ENCODE assay signal across 1 cellular context in genomic region chr10:110824660-110825059, GRCh38.
TF ChIP-seq lines count a peak whose summit lies in the region.

No MANE protein-coding gene starts in this region.

TF ChIP-seq in GM23338, 12 proteins besides CTCF, POLR2A, EP300 and RAD21 (continued from another document):
- no peak for TF ChIP-seq JUNB (IDR thresholded peaks at IDR 0.05; ENCODE audit: unreplicated experiment)
- no peak for TF ChIP-seq STAT1 (IDR thresholded peaks at IDR 0.05; ENCODE audit: unreplicated experiment)
- no peak for TF ChIP-seq EZH2 (IDR thresholded peaks at IDR 0.05; ENCODE audit: low read depth, unreplicated experiment)
- TF ChIP-seq ZNF114 (CRISPR knock-in tag; IDR thresholded peaks at IDR 0.05) = no peak
- TF ChIP-seq NANOG (IDR thresholded peaks at IDR 0.05; ENCODE audit: borderline replicate concordance) = no peak
- TF ChIP-seq, protein P1, sequence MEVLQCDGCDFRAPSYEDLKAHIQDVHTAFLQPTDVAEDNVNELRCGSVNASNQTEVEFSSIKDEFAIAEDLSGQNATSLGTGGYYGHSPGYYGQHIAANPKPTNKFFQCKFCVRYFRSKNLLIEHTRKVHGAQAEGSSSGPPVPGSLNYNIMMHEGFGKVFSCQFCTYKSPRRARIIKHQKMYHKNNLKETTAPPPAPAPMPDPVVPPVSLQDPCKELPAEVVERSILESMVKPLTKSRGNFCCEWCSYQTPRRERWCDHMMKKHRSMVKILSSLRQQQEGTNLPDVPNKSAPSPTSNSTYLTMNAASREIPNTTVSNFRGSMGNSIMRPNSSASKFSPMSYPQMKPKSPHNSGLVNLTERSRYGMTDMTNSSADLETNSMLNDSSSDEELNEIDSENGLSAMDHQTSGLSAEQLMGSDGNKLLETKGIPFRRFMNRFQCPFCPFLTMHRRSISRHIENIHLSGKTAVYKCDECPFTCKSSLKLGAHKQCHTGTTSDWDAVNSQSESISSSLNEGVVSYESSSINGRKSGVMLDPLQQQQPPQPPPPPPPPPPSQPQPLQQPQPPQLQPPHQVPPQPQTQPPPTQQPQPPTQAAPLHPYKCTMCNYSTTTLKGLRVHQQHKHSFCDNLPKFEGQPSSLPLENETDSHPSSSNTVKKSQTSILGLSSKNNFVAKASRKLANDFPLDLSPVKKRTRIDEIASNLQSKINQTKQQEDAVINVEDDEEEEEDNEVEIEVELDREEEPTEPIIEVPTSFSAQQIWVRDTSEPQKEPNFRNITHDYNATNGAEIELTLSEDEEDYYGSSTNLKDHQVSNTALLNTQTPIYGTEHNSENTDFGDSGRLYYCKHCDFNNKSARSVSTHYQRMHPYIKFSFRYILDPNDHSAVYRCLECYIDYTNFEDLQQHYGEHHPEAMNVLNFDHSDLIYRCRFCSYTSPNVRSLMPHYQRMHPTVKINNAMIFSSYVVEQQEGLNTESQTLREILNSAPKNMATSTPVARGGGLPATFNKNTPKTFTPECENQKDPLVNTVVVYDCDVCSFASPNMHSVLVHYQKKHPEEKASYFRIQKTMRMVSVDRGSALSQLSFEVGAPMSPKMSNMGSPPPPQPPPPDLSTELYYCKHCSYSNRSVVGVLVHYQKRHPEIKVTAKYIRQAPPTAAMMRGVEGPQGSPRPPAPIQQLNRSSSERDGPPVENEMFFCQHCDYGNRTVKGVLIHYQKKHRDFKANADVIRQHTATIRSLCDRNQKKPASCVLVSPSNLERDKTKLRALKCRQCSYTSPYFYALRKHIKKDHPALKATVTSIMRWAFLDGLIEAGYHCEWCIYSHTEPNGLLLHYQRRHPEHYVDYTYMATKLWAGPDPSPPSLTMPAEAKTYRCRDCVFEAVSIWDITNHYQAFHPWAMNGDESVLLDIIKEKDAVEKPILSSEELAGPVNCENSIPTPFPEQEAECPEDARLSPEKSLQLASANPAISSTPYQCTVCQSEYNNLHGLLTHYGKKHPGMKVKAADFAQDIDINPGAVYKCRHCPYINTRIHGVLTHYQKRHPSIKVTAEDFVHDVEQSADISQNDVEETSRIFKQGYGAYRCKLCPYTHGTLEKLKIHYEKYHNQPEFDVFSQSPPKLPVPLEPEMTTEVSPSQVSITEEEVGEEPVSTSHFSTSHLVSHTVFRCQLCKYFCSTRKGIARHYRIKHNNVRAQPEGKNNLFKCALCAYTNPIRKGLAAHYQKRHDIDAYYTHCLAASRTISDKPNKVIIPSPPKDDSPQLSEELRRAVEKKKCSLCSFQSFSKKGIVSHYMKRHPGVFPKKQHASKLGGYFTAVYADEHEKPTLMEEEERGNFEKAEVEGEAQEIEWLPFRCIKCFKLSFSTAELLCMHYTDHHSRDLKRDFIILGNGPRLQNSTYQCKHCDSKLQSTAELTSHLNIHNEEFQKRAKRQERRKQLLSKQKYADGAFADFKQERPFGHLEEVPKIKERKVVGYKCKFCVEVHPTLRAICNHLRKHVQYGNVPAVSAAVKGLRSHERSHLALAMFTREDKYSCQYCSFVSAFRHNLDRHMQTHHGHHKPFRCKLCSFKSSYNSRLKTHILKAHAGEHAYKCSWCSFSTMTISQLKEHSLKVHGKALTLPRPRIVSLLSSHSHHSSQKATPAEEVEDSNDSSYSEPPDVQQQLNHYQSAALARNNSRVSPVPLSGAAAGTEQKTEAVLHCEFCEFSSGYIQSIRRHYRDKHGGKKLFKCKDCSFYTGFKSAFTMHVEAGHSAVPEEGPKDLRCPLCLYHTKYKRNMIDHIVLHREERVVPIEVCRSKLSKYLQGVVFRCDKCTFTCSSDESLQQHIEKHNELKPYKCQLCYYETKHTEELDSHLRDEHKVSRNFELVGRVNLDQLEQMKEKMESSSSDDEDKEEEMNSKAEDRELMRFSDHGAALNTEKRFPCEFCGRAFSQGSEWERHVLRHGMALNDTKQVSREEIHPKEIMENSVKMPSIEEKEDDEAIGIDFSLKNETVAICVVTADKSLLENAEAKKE (CRISPR knock-in tag; IDR thresholded peaks at IDR 0.05) = no peak
- no peak for TF ChIP-seq CREB1 (CRISPR knock-in tag; IDR thresholded peaks at IDR 0.05; ENCODE audit: low read depth)
- TF ChIP-seq EZH2phosphoT487 (IDR thresholded peaks at IDR 0.05; ENCODE audit: unreplicated experiment) = no peak
